ENCODE assay signal across 10 cellular contexts in the genomic region with DNA sequence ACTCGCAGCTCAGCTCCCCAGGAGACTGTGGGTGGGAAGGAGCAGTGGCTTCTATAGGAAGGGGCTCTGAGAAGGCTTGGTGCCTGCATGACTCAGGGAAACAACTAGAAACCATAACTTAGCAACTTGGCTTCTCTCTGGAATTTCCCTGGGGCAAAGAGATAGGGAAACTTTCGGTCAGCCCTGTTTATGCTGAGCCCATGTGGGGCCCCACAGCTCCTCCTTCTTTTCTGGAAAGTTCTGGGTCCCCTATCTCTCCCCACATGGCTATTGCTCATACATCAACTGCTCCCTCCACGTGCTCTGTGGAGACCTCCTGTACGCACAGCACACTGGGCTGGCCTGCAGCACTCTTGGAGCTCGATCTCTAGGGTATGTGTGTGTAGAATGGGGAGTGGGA. TPM values are rescaled to one million over a fixed set of nuclear protein-coding genes. Genes with fewer than 3 reads are reported as not detected.
DNase-seq lines count a peak whose midpoint lies in the region; ATAC-seq and TF ChIP-seq lines count a peak whose summit lies in the region.
"Had no signal": no experiment of that assay in that cellular context is flagged by ENCODE, and none has a peak within 500 bp of the region (broad histone marks: within the 10 kb centered on the region; RNA-seq: fewer than 3 reads in every experiment).

No MANE protein-coding gene starts in this region.

- no peaks in the 10 kb centered on the region for H3K79me2 ChIP-seq in osteoblast (ENCODE audit: insufficient read depth, low read length)

- peak overlapping the region; percentile 30 for H3K4me2 ChIP-seq in osteoblast (ENCODE audit: insufficient read depth, low read length)

- no peak overlapping the region for H2AFZ ChIP-seq in osteoblast (ENCODE audit: low read length)

- ATAC-seq in HG03571 (IDR thresholded peaks at IDR 0.05; ENCODE audit: unreplicated experiment) (no peak), HG02610 (IDR thresholded peaks at IDR 0.05; ENCODE audit: unreplicated experiment) (no peak), right lobe of liver (no peak)

- WGBS in right lobe of liver (ENCODE audit: insufficient coverage, low coverage, low lambda C conversion rate, missing lambda C conversion rate): 91% methylated on average over 4 of the region's 5 CpGs

- H3K9me3 ChIP-seq in MG63: no peaks in the 10 kb centered on the region
- no peaks in the 10 kb centered on the region for H3K9me3 ChIP-seq in duodenal mucosa (ENCODE audit: control insufficient read depth in 1 of 2, low read length in 2 of 2)
- H3K9me3 ChIP-seq in osteoblast (ENCODE audit: low read depth, low read length): no peaks in the 10 kb centered on the region
- no peaks in the 10 kb centered on the region for H3K9me3 ChIP-seq in right lobe of liver
- H3K9me3 ChIP-seq: esophagus muscularis mucosa had no signal

- H4K20me1 ChIP-seq in osteoblast (ENCODE audit: insufficient read depth, low read length): no peaks in the 10 kb centered on the region

- H3K27ac ChIP-seq in duodenal mucosa (ENCODE audit: low read depth, low read length) (peak overlapping the region; percentile 33), osteoblast (ENCODE audit: low read depth, low read length) (peak overlapping the region; percentile 44), right lobe of liver (no peak overlapping the region)

- H3K4me1 ChIP-seq in duodenal mucosa (ENCODE audit: control insufficient read depth in 1 of 2, insufficient read depth in 2 of 2, low read length in 2 of 2): peaks cover 11 to 29% of the 10 kb centered on the region in 2 donors
- peaks cover 33% of the 10 kb centered on the region for H3K4me1 ChIP-seq in osteoblast (ENCODE audit: insufficient read depth, low read length)
- no peaks in the 10 kb centered on the region for H3K4me1 ChIP-seq in right lobe of liver

- H3K36me3 ChIP-seq in MG63 (no peaks in the 10 kb centered on the region), duodenal mucosa (ENCODE audit: control insufficient read depth in 1 of 2, insufficient read depth in 2 of 2, low read length in 2 of 2) (peaks cover 0 to 15% of the 10 kb centered on the region in 2 donors), osteoblast (ENCODE audit: insufficient read depth, low read length) (no peaks in the 10 kb centered on the region), right lobe of liver (no peaks in the 10 kb centered on the region)
- H3K36me3 ChIP-seq: esophagus muscularis mucosa had no signal

- TF ChIP-seq CTCF in osteoblast (IDR thresholded peaks at IDR 0.05; ENCODE audit: extremely low read depth, low read depth, low read length) (no peak), right lobe of liver (IDR thresholded peaks at IDR 0.05) (no peak)

- peak; percentile 65 for DNase-seq in ELF-1 (ENCODE audit: low read depth, low spot score)
- peak; percentile 70 for DNase-seq in MG63
- peak; percentile 86 for DNase-seq in osteoblast (ENCODE audit: insufficient read length, low spot score, missing footprints)
- no peak for DNase-seq in right lobe of liver
- DNase-seq: small intestine, T-helper 9 cell had no signal

- H3K27me3 ChIP-seq in MG63: no peaks in the 10 kb centered on the region
- H3K27me3 ChIP-seq in duodenal mucosa (ENCODE audit: control insufficient read depth in 1 of 2, insufficient read depth in 2 of 2, low read length in 2 of 2): no peaks in the 10 kb centered on the region
- peaks cover 8% of the 10 kb centered on the region for H3K27me3 ChIP-seq in osteoblast (ENCODE audit: insufficient read depth, low read length)
- no peaks in the 10 kb centered on the region for H3K27me3 ChIP-seq in right lobe of liver

- no peak overlapping the region for H3K9ac ChIP-seq in duodenal mucosa (ENCODE audit: low read depth in 1 of 2, low read length in 2 of 2)

- intact Hi-C loops in right lobe of liver (cut with DNase I): no loop called here

- H3K4me3 ChIP-seq in MG63 (no peak overlapping the region), duodenal mucosa (ENCODE audit: low read depth in 1 of 2, low read length in 2 of 2) (no peak overlapping the region), osteoblast (ENCODE audit: insufficient read depth, low read length) (no peak overlapping the region), right lobe of liver (no peak overlapping the region)
- H3K4me3 ChIP-seq: esophagus muscularis mucosa had no signal

- no peak for TF ChIP-seq POLR2A in right lobe of liver (IDR thresholded peaks at IDR 0.05)

RNA-seq across cellular contexts. Expression of gene PLEKHA6, which starts 39.3 kb away (rescaled TPM):
- not detected in 2 replicates for total RNA-seq in MG63 (2014; rRNA removed; shearing (Covaris generic); ENCODE audit: low replicate concordance)
- 0.29 and 0.36 TPM in 2 replicates for total RNA-seq in osteoblast
- total RNA-seq in right lobe of liver: 10 to 100 TPM; 16.6 to 31.1 (median 22.1) TPM

Comparison
In these comparisons a context has a peak if more than half of its experiments do, and no peak if none do; other contexts are left out.
1. DNase-seq: peak in ELF-1 (single experiment), MG63 (single experiment) and osteoblast (single experiment); none in right lobe of liver (0 of 3).
2. H3K27ac ChIP-seq: peak in duodenal mucosa (single experiment) and osteoblast (single experiment); none in right lobe of liver (0 of 3).
3. RNA of gene PLEKHA6, which starts 39.3 kb away (total RNA-seq): 16.6 to 31.1 TPM in right lobe of liver; 0.29 to 0.36 TPM in osteoblast and not detected in MG63; every median in the first group is over 10 times any median in the second.